In the genomic region with DNA sequence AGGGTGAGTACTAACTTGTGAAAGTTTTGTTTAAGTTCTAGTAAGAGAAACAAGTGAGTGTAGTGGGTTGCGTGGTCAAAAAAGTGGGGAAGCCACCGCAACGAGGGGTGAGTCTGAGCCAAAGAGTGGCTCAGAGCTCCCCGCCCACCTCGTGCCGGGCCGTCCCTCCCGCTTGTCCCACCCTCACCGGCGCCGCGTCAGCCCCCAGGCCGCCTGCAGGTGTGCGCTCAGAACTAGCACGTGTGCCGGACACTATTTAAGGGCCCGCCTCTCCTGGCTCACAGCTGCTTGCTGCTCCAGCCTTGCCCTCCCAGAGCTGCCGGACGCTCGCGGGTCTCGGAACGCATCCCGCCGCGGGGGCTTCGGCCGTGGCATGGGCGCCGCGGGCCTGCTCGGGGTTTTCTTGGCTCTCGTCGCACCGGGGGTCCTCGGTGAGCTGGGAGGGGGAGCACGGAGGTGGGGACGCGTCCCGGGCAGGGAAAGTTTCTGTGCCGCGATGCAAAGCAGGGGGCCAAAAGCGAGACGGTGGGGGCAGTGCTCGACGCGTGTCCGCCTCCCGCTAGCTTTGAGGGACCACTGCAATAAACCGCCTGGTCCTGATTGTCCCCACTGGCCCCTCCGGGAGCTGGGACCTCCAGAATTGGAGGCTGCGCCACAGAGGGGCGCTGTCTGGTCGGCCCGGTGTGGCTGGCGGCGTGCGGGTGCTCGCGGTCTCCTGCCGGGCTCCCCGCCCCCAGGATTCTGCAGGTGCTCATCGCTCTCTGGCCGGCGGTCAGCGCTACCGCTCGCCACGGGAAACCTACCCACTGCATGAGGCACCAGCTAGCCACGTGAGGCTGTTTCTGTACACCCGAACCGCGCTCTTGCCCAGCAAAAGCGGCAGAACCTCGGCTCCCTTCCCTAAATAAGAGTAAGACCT, we compare ENCODE assay signal across 1 cellular context.
TF ChIP-seq lines count a peak whose summit lies in the region.

TSS of gene CR2 (plus strand) at position 283 of the 919 bp plus-strand sequence. CDS start at position 374, 91 bp downstream.

TF ChIP-seq in K562, 482 proteins besides CTCF, POLR2A, EP300 and RAD21 (continued from another document and continues in another):
- no peak for TF ChIP-seq ZNF133 (CRISPR knock-in tag; IDR thresholded peaks at IDR 0.05)
- no peak for TF ChIP-seq CBX8 (IDR thresholded peaks at IDR 0.05; ENCODE audit: borderline replicate concordance, extremely low read depth, low read depth, low read length, poor library complexity, severe bottlenecking)
- no peak for TF ChIP-seq KHSRP (IDR thresholded peaks at IDR 0.05)
- no peak for TF ChIP-seq ZNF24 (IDR thresholded peaks at IDR 0.05)
- no peak for TF ChIP-seq ZNF311 (CRISPR knock-in tag; IDR thresholded peaks at IDR 0.05)
- no peak for TF ChIP-seq ZNF76 (CRISPR knock-in tag; IDR thresholded peaks at IDR 0.05; ENCODE audit: borderline replicate concordance)
- TF ChIP-seq, protein P1, sequence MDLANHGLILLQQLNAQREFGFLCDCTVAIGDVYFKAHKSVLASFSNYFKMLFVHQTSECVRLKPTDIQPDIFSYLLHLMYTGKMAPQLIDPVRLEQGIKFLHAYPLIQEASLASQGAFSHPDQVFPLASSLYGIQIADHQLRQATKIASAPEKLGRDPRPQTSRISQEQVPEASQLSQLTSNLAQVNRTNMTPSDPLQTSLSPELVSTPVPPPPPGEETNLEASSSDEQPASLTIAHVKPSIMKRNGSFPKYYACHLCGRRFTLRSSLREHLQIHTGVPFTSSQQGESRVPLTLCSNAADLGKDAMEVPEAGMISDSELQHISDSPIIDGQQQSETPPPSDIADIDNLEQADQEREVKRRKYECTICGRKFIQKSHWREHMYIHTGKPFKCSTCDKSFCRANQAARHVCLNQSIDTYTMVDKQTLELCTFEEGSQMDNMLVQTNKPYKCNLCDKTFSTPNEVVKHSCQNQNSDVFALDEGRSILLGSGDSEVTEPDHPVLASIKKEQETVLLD (IDR thresholded peaks at IDR 0.05) = no peak
- TF ChIP-seq NFIX (CRISPR knock-in tag; IDR thresholded peaks at IDR 0.05; ENCODE audit: low read depth) = no peak
- no peak for TF ChIP-seq SRF (CRISPR knock-in tag; IDR thresholded peaks at IDR 0.05)
- TF ChIP-seq, protein P2, sequence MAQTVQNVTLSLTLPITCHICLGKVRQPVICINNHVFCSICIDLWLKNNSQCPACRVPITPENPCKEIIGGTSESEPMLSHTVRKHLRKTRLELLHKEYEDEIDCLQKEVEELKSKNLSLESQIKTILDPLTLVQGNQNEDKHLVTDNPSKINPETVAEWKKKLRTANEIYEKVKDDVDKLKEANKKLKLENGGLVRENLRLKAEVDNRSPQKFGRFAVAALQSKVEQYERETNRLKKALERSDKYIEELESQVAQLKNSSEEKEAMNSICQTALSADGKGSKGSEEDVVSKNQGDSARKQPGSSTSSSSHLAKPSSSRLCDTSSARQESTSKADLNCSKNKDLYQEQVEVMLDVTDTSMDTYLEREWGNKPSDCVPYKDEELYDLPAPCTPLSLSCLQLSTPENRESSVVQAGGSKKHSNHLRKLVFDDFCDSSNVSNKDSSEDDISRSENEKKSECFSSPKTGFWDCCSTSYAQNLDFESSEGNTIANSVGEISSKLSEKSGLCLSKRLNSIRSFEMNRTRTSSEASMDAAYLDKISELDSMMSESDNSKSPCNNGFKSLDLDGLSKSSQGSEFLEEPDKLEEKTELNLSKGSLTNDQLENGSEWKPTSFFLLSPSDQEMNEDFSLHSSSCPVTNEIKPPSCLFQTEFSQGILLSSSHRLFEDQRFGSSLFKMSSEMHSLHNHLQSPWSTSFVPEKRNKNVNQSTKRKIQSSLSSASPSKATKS (CRISPR knock-in tag; IDR thresholded peaks at IDR 0.05) = no peak
- no peak for TF ChIP-seq HIVEP1 (CRISPR knock-in tag; IDR thresholded peaks at IDR 0.05)
- no peak for TF ChIP-seq RERE (CRISPR knock-in tag; IDR thresholded peaks at IDR 0.05; ENCODE audit: borderline replicate concordance)
- no peak for TF ChIP-seq NCOR1 (IDR thresholded peaks at IDR 0.05)
- TF ChIP-seq MAZ (CRISPR knock-in tag; conservative IDR thresholded peaks at IDR 0.05 in 1 of 2, IDR thresholded peaks at IDR 0.05 in 1 of 2) = peak in 1 of 2 experiments; percentile 29; a peak in 2 of 4 replicates
- no peak for TF ChIP-seq ZNF12 (CRISPR knock-in tag; IDR thresholded peaks at IDR 0.05)
- TF ChIP-seq, protein P3, sequence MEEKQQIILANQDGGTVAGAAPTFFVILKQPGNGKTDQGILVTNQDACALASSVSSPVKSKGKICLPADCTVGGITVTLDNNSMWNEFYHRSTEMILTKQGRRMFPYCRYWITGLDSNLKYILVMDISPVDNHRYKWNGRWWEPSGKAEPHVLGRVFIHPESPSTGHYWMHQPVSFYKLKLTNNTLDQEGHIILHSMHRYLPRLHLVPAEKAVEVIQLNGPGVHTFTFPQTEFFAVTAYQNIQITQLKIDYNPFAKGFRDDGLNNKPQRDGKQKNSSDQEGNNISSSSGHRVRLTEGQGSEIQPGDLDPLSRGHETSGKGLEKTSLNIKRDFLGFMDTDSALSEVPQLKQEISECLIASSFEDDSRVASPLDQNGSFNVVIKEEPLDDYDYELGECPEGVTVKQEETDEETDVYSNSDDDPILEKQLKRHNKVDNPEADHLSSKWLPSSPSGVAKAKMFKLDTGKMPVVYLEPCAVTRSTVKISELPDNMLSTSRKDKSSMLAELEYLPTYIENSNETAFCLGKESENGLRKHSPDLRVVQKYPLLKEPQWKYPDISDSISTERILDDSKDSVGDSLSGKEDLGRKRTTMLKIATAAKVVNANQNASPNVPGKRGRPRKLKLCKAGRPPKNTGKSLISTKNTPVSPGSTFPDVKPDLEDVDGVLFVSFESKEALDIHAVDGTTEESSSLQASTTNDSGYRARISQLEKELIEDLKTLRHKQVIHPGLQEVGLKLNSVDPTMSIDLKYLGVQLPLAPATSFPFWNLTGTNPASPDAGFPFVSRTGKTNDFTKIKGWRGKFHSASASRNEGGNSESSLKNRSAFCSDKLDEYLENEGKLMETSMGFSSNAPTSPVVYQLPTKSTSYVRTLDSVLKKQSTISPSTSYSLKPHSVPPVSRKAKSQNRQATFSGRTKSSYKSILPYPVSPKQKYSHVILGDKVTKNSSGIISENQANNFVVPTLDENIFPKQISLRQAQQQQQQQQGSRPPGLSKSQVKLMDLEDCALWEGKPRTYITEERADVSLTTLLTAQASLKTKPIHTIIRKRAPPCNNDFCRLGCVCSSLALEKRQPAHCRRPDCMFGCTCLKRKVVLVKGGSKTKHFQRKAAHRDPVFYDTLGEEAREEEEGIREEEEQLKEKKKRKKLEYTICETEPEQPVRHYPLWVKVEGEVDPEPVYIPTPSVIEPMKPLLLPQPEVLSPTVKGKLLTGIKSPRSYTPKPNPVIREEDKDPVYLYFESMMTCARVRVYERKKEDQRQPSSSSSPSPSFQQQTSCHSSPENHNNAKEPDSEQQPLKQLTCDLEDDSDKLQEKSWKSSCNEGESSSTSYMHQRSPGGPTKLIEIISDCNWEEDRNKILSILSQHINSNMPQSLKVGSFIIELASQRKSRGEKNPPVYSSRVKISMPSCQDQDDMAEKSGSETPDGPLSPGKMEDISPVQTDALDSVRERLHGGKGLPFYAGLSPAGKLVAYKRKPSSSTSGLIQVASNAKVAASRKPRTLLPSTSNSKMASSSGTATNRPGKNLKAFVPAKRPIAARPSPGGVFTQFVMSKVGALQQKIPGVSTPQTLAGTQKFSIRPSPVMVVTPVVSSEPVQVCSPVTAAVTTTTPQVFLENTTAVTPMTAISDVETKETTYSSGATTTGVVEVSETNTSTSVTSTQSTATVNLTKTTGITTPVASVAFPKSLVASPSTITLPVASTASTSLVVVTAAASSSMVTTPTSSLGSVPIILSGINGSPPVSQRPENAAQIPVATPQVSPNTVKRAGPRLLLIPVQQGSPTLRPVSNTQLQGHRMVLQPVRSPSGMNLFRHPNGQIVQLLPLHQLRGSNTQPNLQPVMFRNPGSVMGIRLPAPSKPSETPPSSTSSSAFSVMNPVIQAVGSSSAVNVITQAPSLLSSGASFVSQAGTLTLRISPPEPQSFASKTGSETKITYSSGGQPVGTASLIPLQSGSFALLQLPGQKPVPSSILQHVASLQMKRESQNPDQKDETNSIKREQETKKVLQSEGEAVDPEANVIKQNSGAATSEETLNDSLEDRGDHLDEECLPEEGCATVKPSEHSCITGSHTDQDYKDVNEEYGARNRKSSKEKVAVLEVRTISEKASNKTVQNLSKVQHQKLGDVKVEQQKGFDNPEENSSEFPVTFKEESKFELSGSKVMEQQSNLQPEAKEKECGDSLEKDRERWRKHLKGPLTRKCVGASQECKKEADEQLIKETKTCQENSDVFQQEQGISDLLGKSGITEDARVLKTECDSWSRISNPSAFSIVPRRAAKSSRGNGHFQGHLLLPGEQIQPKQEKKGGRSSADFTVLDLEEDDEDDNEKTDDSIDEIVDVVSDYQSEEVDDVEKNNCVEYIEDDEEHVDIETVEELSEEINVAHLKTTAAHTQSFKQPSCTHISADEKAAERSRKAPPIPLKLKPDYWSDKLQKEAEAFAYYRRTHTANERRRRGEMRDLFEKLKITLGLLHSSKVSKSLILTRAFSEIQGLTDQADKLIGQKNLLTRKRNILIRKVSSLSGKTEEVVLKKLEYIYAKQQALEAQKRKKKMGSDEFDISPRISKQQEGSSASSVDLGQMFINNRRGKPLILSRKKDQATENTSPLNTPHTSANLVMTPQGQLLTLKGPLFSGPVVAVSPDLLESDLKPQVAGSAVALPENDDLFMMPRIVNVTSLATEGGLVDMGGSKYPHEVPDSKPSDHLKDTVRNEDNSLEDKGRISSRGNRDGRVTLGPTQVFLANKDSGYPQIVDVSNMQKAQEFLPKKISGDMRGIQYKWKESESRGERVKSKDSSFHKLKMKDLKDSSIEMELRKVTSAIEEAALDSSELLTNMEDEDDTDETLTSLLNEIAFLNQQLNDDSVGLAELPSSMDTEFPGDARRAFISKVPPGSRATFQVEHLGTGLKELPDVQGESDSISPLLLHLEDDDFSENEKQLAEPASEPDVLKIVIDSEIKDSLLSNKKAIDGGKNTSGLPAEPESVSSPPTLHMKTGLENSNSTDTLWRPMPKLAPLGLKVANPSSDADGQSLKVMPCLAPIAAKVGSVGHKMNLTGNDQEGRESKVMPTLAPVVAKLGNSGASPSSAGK (IDR thresholded peaks at IDR 0.05) = peak; percentile 57; the same call in 1 of the 2 replicates
- 0 out of 4 replicates have a peak, but pooled peaks of 1 of the 2 experiments have one; percentile 66 for TF ChIP-seq FOXA3 (CRISPR knock-in tag; conservative IDR thresholded peaks at IDR 0.05 in 1 of 2, IDR thresholded peaks at IDR 0.05 in 1 of 2)
- no peak for TF ChIP-seq NCOA6 (IDR thresholded peaks at IDR 0.05)
- TF ChIP-seq, protein P4, sequence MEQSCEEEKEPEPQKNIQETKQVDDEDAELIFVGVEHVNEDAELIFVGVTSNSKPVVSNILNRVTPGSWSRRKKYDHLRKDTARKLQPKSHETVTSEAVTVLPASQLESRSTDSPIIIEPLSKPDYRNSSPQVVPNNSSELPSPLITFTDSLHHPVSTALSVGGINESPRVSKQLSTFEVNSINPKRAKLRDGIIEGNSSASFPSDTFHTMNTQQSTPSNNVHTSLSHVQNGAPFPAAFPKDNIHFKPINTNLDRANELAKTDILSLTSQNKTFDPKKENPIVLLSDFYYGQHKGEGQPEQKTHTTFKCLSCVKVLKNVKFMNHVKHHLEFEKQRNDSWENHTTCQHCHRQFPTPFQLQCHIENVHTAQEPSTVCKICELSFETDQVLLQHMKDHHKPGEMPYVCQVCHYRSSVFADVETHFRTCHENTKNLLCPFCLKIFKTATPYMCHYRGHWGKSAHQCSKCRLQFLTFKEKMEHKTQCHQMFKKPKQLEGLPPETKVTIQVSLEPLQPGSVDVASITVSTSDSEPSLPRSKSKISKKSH (CRISPR knock-in tag; IDR thresholded peaks at IDR 0.05) = no peak
- TF ChIP-seq, protein P5, sequence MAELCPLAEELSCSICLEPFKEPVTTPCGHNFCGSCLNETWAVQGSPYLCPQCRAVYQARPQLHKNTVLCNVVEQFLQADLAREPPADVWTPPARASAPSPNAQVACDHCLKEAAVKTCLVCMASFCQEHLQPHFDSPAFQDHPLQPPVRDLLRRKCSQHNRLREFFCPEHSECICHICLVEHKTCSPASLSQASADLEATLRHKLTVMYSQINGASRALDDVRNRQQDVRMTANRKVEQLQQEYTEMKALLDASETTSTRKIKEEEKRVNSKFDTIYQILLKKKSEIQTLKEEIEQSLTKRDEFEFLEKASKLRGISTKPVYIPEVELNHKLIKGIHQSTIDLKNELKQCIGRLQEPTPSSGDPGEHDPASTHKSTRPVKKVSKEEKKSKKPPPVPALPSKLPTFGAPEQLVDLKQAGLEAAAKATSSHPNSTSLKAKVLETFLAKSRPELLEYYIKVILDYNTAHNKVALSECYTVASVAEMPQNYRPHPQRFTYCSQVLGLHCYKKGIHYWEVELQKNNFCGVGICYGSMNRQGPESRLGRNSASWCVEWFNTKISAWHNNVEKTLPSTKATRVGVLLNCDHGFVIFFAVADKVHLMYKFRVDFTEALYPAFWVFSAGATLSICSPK (IDR thresholded peaks at IDR 0.05; ENCODE audit: borderline replicate concordance) = no peak
- TF ChIP-seq POLR2G (IDR thresholded peaks at IDR 0.05; ENCODE audit: low read depth, low read length) = peak; percentile 37
- TF ChIP-seq ASH1L (IDR thresholded peaks at IDR 0.05; ENCODE audit: borderline replicate concordance, low read depth, partially characterized antibody) = no peak
- 0 out of 4 replicates have a peak, but pooled peaks of 1 of the 2 experiments have one; percentile 38 for TF ChIP-seq HDAC1 (IDR thresholded peaks at IDR 0.05)
- TF ChIP-seq ZFP36 (IDR thresholded peaks at IDR 0.05; ENCODE audit: low read depth, low read length, partially characterized antibody) = no peak
- TF ChIP-seq MTF1 (CRISPR knock-in tag; IDR thresholded peaks at IDR 0.05; ENCODE audit: borderline replicate concordance) = no peak
